Comparison of ENCODE assay signal across 16 cellular contexts in the genomic region with DNA sequence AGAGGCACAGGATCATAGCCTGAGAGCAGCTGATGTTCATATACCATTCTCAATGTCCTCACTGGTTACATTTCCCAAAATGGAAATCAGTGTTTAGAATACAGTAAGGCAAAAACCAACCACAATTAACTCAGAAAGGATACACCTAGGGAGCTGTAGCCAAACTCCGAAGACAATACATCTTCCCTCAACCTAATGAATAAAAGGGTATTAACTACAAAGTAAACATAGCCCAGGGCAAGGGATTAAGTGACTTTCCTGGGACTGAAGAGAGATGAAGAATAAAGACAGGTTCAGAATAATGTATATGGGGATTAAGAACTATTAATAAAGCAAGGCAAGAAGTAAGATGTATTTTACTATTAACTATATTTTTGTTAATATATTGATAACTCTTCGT.
"Had no signal": no experiment of that assay in that cellular context is flagged by ENCODE, and none has a peak within 500 bp of the region (broad histone marks: within the 10 kb centered on the region; RNA-seq: fewer than 3 reads in every experiment).

No MANE protein-coding gene starts in this region.

- H3K27ac ChIP-seq: body of pancreas, left ventricle myocardium inferior, neutrophil, ovary, psoas muscle, right atrium auricular region, thyroid gland had no signal

- ATAC-seq: body of pancreas, psoas muscle had no signal

- DNase-seq: activated gamma-delta T cell treated with Interleukin-2 at 50 U/mL for 16 hours; activated T-cell treated with anti-CD3 and anti-CD28 coated beads, Interleukin-2, amount 50 U/mL, for 1 hour; anterior cingulate cortex; body of pancreas; foreskin melanocyte; immature natural killer cell; left ventricle myocardium inferior; ovary; psoas muscle; stimulated activated CD4-positive, alpha-beta T cell treated with anti-CD3 and anti-CD28 coated beads, Interleukin-12 subunit alpha, Interleukin-12 subunit beta, amount 100 ng/mL, for 4 hours; stimulated activated CD4-positive, alpha-beta T cell treated with anti-CD3 and anti-CD28 coated beads, Interleukin-4, amount 100 ng/mL, for 4 hours; substantia nigra; T-helper 9 cell; thyroid gland had no signal
